8 cellular contexts compared by ENCODE assay signal in the genomic region with DNA sequence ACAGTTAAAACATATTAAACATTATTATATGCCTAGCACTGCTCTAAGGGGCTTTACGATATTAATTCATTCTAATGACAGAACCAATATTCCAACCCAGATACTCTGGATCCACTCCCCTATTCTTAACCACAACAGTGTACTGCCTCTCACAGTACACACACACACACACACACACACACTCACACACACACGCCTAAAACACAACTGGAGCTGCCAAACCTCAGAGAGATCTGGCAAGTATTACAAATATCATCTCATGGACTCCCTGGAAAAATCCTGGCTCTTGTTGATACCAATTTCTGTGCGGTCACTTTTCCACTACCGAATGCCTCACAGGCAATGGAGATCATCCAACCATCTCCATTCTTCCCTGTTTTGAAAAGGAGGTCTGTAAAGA. TPM values are rescaled to one million over a fixed set of nuclear protein-coding genes. Genes with fewer than 3 reads are reported as not detected.
DNase-seq lines count a peak whose midpoint lies in the region; ATAC-seq and TF ChIP-seq lines count a peak whose summit lies in the region.

No MANE protein-coding gene starts in this region.

- H3K56ac ChIP-seq in IMR-90 (ENCODE audit: extremely low read depth, insufficient read depth, low read length), result no peak overlapping the region

- peak overlapping the region; percentile 88 for H3K4me2 ChIP-seq in IMR-90 (ENCODE audit: low read depth, low read length)

- H3K14ac ChIP-seq in IMR-90 (replicated peaks; ENCODE audit: low read depth, low read length), result no peak overlapping the region

- H3K36me3 ChIP-seq in A673 (ENCODE audit: insufficient read depth, low read length, poor library complexity, severe bottlenecking) (no peaks in the 10 kb centered on the region), IMR-90 (ENCODE audit: control insufficient read depth, insufficient read depth, low read length) (peaks cover 3% of the 10 kb centered on the region; the same call in 1 of the 2 replicates)

- DNase-seq in A673 (ENCODE audit: low spot score) (no peak), IMR-90 (peak; percentile 8), cardiac fibroblast (ENCODE audit: low read depth in 2 of 2) (peak; percentile 24 to 69), memory B cell (ENCODE audit: low spot score in 2 of 2) (no peak), NCI-H1694 (lab: John Stamatoyannopoulos, UW) (no peak), HEK293T (ENCODE audit: extremely low spot score) (no peak)

- H3K4ac ChIP-seq in IMR-90 (ENCODE audit: low read depth, low read length), result no peak overlapping the region

- H4K20me1 ChIP-seq in IMR-90 (ENCODE audit: insufficient read depth, low read length), result no peaks in the 10 kb centered on the region

- peak overlapping the region; percentile 98 for H3K4me3 Mint-ChIP-seq in memory B cell

- peaks cover 21% of the 10 kb centered on the region for H3K36me3 Mint-ChIP-seq in memory B cell

- dilution Hi-C loops in IMR-90 (cut with HindIII; ENCODE audit: low sequenced_read_pairs, unreplicated experiment), result no loop called here

- H2AFZ ChIP-seq in IMR-90 (replicated peaks; ENCODE audit: low read length, poor library complexity), result no peak overlapping the region

- no peak overlapping the region for H2AK5ac ChIP-seq in IMR-90 (ENCODE audit: low read depth, low read length)

- TF ChIP-seq POLR2A in IMR-90 (IDR thresholded peaks at IDR 0.05; ENCODE audit: low read depth, low read length), result no peak

- H2BK5ac ChIP-seq in IMR-90 (ENCODE audit: low read depth, low read length, poor library complexity, severe bottlenecking), result no peak overlapping the region

- H2BK20ac ChIP-seq in IMR-90 (ENCODE audit: low read depth, low read length), result no peak overlapping the region

- peak overlapping the region; percentile 54; the same call in 1 of the 2 replicates for H3K9ac ChIP-seq in IMR-90 (ENCODE audit: low read depth, low read length)

- no peak overlapping the region for H2AK9ac ChIP-seq in IMR-90 (replicated peaks; ENCODE audit: low read depth, low read length, poor library complexity)

- in situ Hi-C loops in IMR-90 (cut with MboI; ENCODE audit: low sequenced_read_pairs), result no loop called here

- no peak overlapping the region for H4K91ac ChIP-seq in IMR-90 (ENCODE audit: insufficient read depth, low read depth, low read length)

- peak overlapping the region; percentile 89; the same call in 1 of the 2 replicates for H3K23ac ChIP-seq in IMR-90 (ENCODE audit: low read depth, low read length)

- BruUV-seq in A673 (replicated peaks; lab: Mats Ljungman, UMichigan) (no TSS peak), IMR-90 (replicated peaks; lab: Mats Ljungman, UMichigan) (no TSS peak)

- peak overlapping the region; percentile 94 for H3K27ac Mint-ChIP-seq in memory B cell

- intact Hi-C loops in A673 (cut with micrococcal nuclease; ENCODE audit: unreplicated experiment), result no loop called here
- intact Hi-C loops in IMR-90 (cut with micrococcal nuclease), result no loop called here

- CTCF ChIA-PET in A673 (lab: Charles Lee), result no interaction called here
- CTCF ChIA-PET in IMR-90 (lab: Yijun Ruan, JAX), result no interaction called here
- CTCF ChIA-PET in HEK293T (lab: Yijun Ruan, JAX), result no interaction called here

- no peak overlapping the region for H4K5ac ChIP-seq in IMR-90 (ENCODE audit: low read depth, low read length)

- H4K8ac ChIP-seq in IMR-90 (ENCODE audit: low read depth in 2 of 2, low read length in 2 of 2), result no peak overlapping the region; a peak in 1 of 4 replicates

- H3K9me3 ChIP-seq in A673 (ENCODE audit: low read depth, low read length, poor library complexity, severe bottlenecking), result peaks cover 8% of the 10 kb centered on the region
- no peaks in the 10 kb centered on the region for H3K9me3 ChIP-seq in IMR-90 (ENCODE audit: control insufficient read depth, insufficient read depth, low read length)

- H2BK120ac ChIP-seq in IMR-90 (ENCODE audit: low read depth, low read length), result no peak overlapping the region

- peaks cover under 1% of the 10 kb centered on the region for H3K27me3 Mint-ChIP-seq in memory B cell

- TF ChIP-seq CTCF in A673 (conservative IDR thresholded peaks at IDR 0.05; ENCODE audit: low read depth, low read length), result no peak
- TF ChIP-seq CTCF in IMR-90 (conservative IDR thresholded peaks at IDR 0.05; ENCODE audit: low read depth, low read length), result no peak
- no peak for TF ChIP-seq CTCF in cardiac fibroblast (IDR thresholded peaks at IDR 0.05; ENCODE audit: low read depth, low read length)

- peaks cover 27% of the 10 kb centered on the region for H3K4me1 Mint-ChIP-seq in memory B cell

- H3K4me1 ChIP-seq in A673 (ENCODE audit: insufficient read depth, low read length, poor library complexity, severe bottlenecking) (peaks cover 2% of the 10 kb centered on the region), IMR-90 (ENCODE audit: control insufficient read depth, insufficient read depth, low read length) (no peaks in the 10 kb centered on the region)

- no peak overlapping the region for H3K18ac ChIP-seq in IMR-90 (ENCODE audit: low read depth, low read length)

- peaks cover 15 to 27% of the 10 kb centered on the region in 2 experiments for H3K79me1 ChIP-seq in IMR-90 (ENCODE audit: low read depth in 1 of 2, low read length in 2 of 2)

- no peak for TF ChIP-seq RAD21 in IMR-90 (IDR thresholded peaks at IDR 0.05; ENCODE audit: low read length)

- WGBS in IMR-90 (ENCODE audit: extremely low coverage in 2 of 2, insufficient read length in 1 of 2), 2 experiments, result no CpG with 5 or more reads among the region's 4 CpGs

- peak overlapping the region; percentile 74 for H3K4me3 ChIP-seq in A673 (ENCODE audit: low read depth, low read length, poor library complexity, severe bottlenecking)
- H3K4me3 ChIP-seq in IMR-90 (ENCODE audit: insufficient read depth, low read depth, low read length), result no peak overlapping the region
- peak overlapping the region; percentile 90 to 93 for H3K4me3 ChIP-seq in cardiac fibroblast (replicated peaks in 1 of 2; ENCODE audit: low read depth in 2 of 2, low read length in 2 of 2)

- no peak overlapping the region for H2BK15ac ChIP-seq in IMR-90 (ENCODE audit: low read depth, low read length)

- H3K27ac ChIP-seq in A673 (ENCODE audit: low read depth, low read length, poor library complexity, severe bottlenecking) (no peak overlapping the region), IMR-90 (ENCODE audit: insufficient read depth, low read length) (no peak overlapping the region)

- peaks cover 5% of the 10 kb centered on the region; the same call in 1 of the 2 replicates for H3K9me1 ChIP-seq in IMR-90 (ENCODE audit: insufficient read depth, low read length)

- ATAC-seq in IMR-90 (ENCODE audit: low read depth) (no peak), memory B cell (ENCODE audit: low read depth) (no peak), GM19023 (IDR thresholded peaks at IDR 0.05; ENCODE audit: unreplicated experiment) (no peak), HG03354 (IDR thresholded peaks at IDR 0.05; ENCODE audit: poor library complexity, severe bottlenecking, unreplicated experiment) (no peak)

- POLR2A ChIA-PET in A673 (lab: Charles Lee; ENCODE audit: low non-redundant PET) (no interaction called here), IMR-90 (lab: Charles Lee; ENCODE audit: unreplicated experiment) (interaction anchor here (0.6 kb wide), 1 partner anchor 706 kb away, joined by 8 read pairs; no protein-coding TSS in a partner anchor), HEK293T (lab: Yijun Ruan, JAX) (no interaction called here)

- peaks cover 3% of the 10 kb centered on the region for H3K9me3 Mint-ChIP-seq in memory B cell

- no peaks in the 10 kb centered on the region for H3K27me3 ChIP-seq in A673 (replicated peaks; ENCODE audit: insufficient read depth, low read depth, low read length, poor library complexity)
- H3K27me3 ChIP-seq in IMR-90 (ENCODE audit: control insufficient read depth, insufficient read depth, low read length), result no peaks in the 10 kb centered on the region

TF ChIP-seq in IMR-90, 13 proteins besides CTCF, POLR2A, EP300 and RAD21 (continues in another document):
- TF ChIP-seq MAFK (IDR thresholded peaks at IDR 0.05; ENCODE audit: low read depth, low read length) (no peak), MAZ (IDR thresholded peaks at IDR 0.05; ENCODE audit: borderline replicate concordance, low read depth, low read length) (no peak), SMC3 (IDR thresholded peaks at IDR 0.05; ENCODE audit: low read depth, low read length) (no peak), USF2 (IDR thresholded peaks at IDR 0.05; ENCODE audit: low read depth, low read length) (no peak), RFX5 (IDR thresholded peaks at IDR 0.05; ENCODE audit: low read depth, low read length) (no peak)

TF ChIP-seq in HEK293T, 16 proteins besides CTCF, POLR2A, EP300 and RAD21:
- TF ChIP-seq SUZ12 (IDR thresholded peaks at IDR 0.05), result no peak
- TF ChIP-seq ELF4 (IDR thresholded peaks at IDR 0.05), result no peak
- TF ChIP-seq CTBP1 (IDR thresholded peaks at IDR 0.05; ENCODE audit: borderline replicate concordance), result no peak
- TF ChIP-seq FOXK2 (IDR thresholded peaks at IDR 0.05), result no peak
- TF ChIP-seq, protein P1, sequence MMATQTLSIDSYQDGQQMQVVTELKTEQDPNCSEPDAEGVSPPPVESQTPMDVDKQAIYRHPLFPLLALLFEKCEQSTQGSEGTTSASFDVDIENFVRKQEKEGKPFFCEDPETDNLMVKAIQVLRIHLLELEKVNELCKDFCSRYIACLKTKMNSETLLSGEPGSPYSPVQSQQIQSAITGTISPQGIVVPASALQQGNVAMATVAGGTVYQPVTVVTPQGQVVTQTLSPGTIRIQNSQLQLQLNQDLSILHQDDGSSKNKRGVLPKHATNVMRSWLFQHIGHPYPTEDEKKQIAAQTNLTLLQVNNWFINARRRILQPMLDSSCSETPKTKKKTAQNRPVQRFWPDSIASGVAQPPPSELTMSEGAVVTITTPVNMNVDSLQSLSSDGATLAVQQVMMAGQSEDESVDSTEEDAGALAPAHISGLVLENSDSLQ (IDR thresholded peaks at IDR 0.05), result no peak
- no peak for TF ChIP-seq SP1 (IDR thresholded peaks at IDR 0.05)
- TF ChIP-seq FOXA1 (IDR thresholded peaks at IDR 0.05), result no peak
- TF ChIP-seq BHLHE40 (IDR thresholded peaks at IDR 0.05; ENCODE audit: borderline replicate concordance), result no peak
- no peak for TF ChIP-seq NFRKB (IDR thresholded peaks at IDR 0.05)
- no peak for TF ChIP-seq L3MBTL2 (conservative IDR thresholded peaks at IDR 0.05)
- TF ChIP-seq TARDBP (IDR thresholded peaks at IDR 0.05), result no peak

RNA-seq across cellular contexts. Expression of gene ZNF780A, which starts 1.3 kb away (rescaled TPM):
- total RNA-seq in A673 (2021) (15.9 and 17.5 TPM in 2 replicates), IMR-90 (2012; rRNA removed) (17.0 and 25.3 TPM in 2 replicates)
- 5.9 and 6.2 TPM in 2 replicates for polyA plus RNA-seq in IMR-90 (2012; rRNA removed)
- 0.66 and 1.3 TPM in 2 replicates for polyA plus RNA-seq in IMR-90 (2012; cell fraction: cytosol; rRNA removed)
- polyA plus RNA-seq in IMR-90 (2012; cell fraction: nucleus; rRNA removed; ENCODE audit: low replicate concordance), result 0.75 and 9.5 TPM in 2 replicates

RNA-seq across cellular contexts. Expression of gene ZNF780B, which starts 33.4 kb away (rescaled TPM):
- total RNA-seq in A673 (2021) (20.0 and 23.7 TPM in 2 replicates), IMR-90 (2012; rRNA removed) (14.7 and 19.9 TPM in 2 replicates)
- polyA plus RNA-seq in IMR-90 (2012; rRNA removed), result 3.7 and 4.6 TPM in 2 replicates
- polyA plus RNA-seq in IMR-90 (2012; cell fraction: cytosol; rRNA removed), result 0.31 and 0.63 TPM in 2 replicates
- polyA plus RNA-seq in IMR-90 (2012; cell fraction: nucleus; rRNA removed; ENCODE audit: low replicate concordance), result 1.0 and 8.5 TPM in 2 replicates

Comparison
In these comparisons a context has a peak if more than half of its experiments do, and no peak if none do; other contexts are left out.
1. DNase-seq: peak in IMR-90 (single experiment) and cardiac fibroblast (2 of 2); none in A673 (single experiment), memory B cell (0 of 2), NCI-H1694 (single experiment) and HEK293T (single experiment).